ENCODE assay signal across 10 cellular contexts in the genomic region with DNA sequence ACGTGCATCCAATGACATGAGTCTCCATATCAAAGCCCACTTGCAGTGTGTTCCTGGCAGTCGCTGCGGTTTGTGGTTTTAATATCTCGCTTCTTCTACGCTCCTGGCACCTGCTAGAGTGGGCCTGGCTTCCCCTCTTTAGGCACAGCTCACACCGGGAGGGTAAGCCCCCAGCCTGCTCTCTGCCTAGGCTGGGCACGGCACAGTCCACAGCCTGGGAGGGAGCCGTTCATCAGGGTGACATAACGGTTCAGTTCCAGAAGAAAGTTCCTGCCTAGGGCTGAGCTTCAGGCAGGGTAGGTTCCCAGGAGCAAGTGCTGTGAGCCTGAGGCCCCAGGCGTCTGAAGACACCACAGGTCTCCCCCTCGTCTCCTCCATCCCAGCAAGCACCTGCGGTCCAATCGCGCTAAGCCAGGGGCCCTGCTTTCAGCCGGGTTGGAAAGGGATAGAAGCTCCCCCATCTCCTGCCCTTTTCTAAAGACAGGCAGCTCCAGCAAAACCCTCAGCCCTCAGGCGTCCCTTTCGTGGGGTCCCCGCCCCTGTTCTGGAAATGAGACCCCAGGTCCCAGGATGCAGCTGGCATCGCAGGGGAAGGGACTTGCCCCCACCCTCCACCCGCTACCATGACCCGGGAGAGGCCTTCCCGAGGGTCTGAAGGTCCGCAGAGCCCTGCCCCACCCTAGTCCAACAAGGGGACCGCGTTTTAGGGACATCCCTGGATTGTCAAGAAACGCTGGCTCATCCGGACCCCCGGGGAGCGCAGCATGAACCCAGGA.
DNase-seq lines count a peak whose midpoint lies in the region; ATAC-seq and TF ChIP-seq lines count a peak whose summit lies in the region.
"Had no signal": no experiment of that assay in that cellular context is flagged by ENCODE, and none has a peak within 500 bp of the region (broad histone marks: within the 10 kb centered on the region; RNA-seq: fewer than 3 reads in every experiment).

No MANE protein-coding gene starts in this region.

- peak overlapping the region; percentile 45; the same call in 1 of the 2 replicates for H3K4me3 ChIP-seq in BLaER1
- H3K4me3 ChIP-seq in HUES48 (ENCODE audit: low read depth, low read length), result peak overlapping the region; percentile 70
- H3K4me3 ChIP-seq in dorsolateral prefrontal cortex, result peak overlapping the region in 44 of 59 donors; percentile 3 to 62 (median 42)

- TF ChIP-seq CTCF in dorsolateral prefrontal cortex (IDR thresholded peaks at IDR 0.05 in 54 of 56, conservative IDR thresholded peaks at IDR 0.05 in 2 of 56; ENCODE audit: low read depth in 1 of 56, partially characterized antibody in 56 of 56) (no peak), type B pancreatic cell (conservative IDR thresholded peaks at IDR 0.05) (no peak), chondrocyte (IDR thresholded peaks at IDR 0.05) (no peak)

- peaks cover 19 to 72% (median 40%) of the 10 kb centered on the region in 5 donors for H3K27me3 Mint-ChIP-seq in naive thymus-derived CD8-positive, alpha-beta T cell
- H3K27me3 Mint-ChIP-seq in type B pancreatic cell (peaks cover 55% of the 10 kb centered on the region), chondrocyte (ENCODE audit: low read depth) (peaks cover 38% of the 10 kb centered on the region)

- H3K9ac ChIP-seq in BLaER1, result peak overlapping the region; percentile 32; the same call in 1 of the 2 replicates
- H3K9ac ChIP-seq in HUES48 (ENCODE audit: low read depth, low read length), result no peak overlapping the region

- H3K36me3 ChIP-seq in BLaER1 (no peaks in the 10 kb centered on the region), HUES48 (ENCODE audit: control insufficient read depth, insufficient read depth, low read length) (no peaks in the 10 kb centered on the region)

- peak overlapping the region in 6 of 10 donors; percentile 4 to 85 (median 80) for H3K4me3 Mint-ChIP-seq in naive thymus-derived CD8-positive, alpha-beta T cell
- H3K4me3 Mint-ChIP-seq in type B pancreatic cell, result no peak overlapping the region
- H3K4me3 Mint-ChIP-seq in chondrocyte (ENCODE audit: unreplicated experiment), result no peak overlapping the region

- peaks cover 7 to 21% (median 12%) of the 10 kb centered on the region in 4 donors for H3K4me1 Mint-ChIP-seq in naive thymus-derived CD8-positive, alpha-beta T cell
- H3K4me1 Mint-ChIP-seq in type B pancreatic cell (ENCODE audit: unreplicated experiment), result peaks cover 9% of the 10 kb centered on the region
- H3K4me1 Mint-ChIP-seq in chondrocyte (ENCODE audit: low read depth), result peaks cover 3% of the 10 kb centered on the region

- no peaks in the 10 kb centered on the region for H3K9me3 Mint-ChIP-seq in naive thymus-derived CD8-positive, alpha-beta T cell
- H3K9me3 Mint-ChIP-seq in type B pancreatic cell, result no peaks in the 10 kb centered on the region
- no peaks in the 10 kb centered on the region for H3K9me3 Mint-ChIP-seq in chondrocyte (ENCODE audit: low read depth)

- H3K27ac ChIP-seq in BLaER1 (no peak overlapping the region), HUES48 (ENCODE audit: low read depth, low read length) (no peak overlapping the region), dorsolateral prefrontal cortex (peak overlapping the region in 2 of 59 donors; percentile 1 to 27)

- no peaks in the 10 kb centered on the region for H3K9me3 ChIP-seq in BLaER1
- no peaks in the 10 kb centered on the region for H3K9me3 ChIP-seq in HUES48 (ENCODE audit: control insufficient read depth, insufficient read depth, low read length)

- H3K4me2 ChIP-seq in BLaER1, result peak overlapping the region; percentile 90

- H4K20me1 ChIP-seq in BLaER1, result no peaks in the 10 kb centered on the region

- H3K27me3 ChIP-seq in BLaER1, result no peaks in the 10 kb centered on the region
- peaks cover 26% of the 10 kb centered on the region for H3K27me3 ChIP-seq in HUES48 (ENCODE audit: control insufficient read depth, insufficient read depth, low read length)
- H3K27me3 ChIP-seq in dorsolateral prefrontal cortex, result peaks cover 0 to 12% (median 0%) of the 10 kb centered on the region in 45 donors

- ATAC-seq in naive thymus-derived CD8-positive, alpha-beta T cell, result peak; percentile 25 to 88
- ATAC-seq in HG03097 (IDR thresholded peaks at IDR 0.05; ENCODE audit: low FRiP score, unreplicated experiment) (no peak), HG03442 (IDR thresholded peaks at IDR 0.05; ENCODE audit: unreplicated experiment) (no peak)

- peaks cover 0 to 3% (median 0%) of the 10 kb centered on the region in 3 donors for H3K36me3 Mint-ChIP-seq in naive thymus-derived CD8-positive, alpha-beta T cell
- H3K36me3 Mint-ChIP-seq in type B pancreatic cell (no peaks in the 10 kb centered on the region), chondrocyte (ENCODE audit: low read depth) (no peaks in the 10 kb centered on the region)
- H3K36me3 Mint-ChIP-seq: brain had no signal

- H3K4me1 ChIP-seq in BLaER1 (peaks cover 15% of the 10 kb centered on the region), HUES48 (ENCODE audit: control insufficient read depth, insufficient read depth, low read length) (0 out of 2 replicates have a peak, but pooled peaks cover 2% of the 10 kb centered on the region)

- DNase-seq in dorsolateral prefrontal cortex, result no peak
- DNase-seq in naive thymus-derived CD8-positive, alpha-beta T cell, result peak in 7 of 10 donors; percentile 6 to 53 (median 13)
- no peak for DNase-seq in type B pancreatic cell (ENCODE audit: extremely low spot score, unreplicated experiment)
- no peak for DNase-seq in chondrocyte (ENCODE audit: low spot score)
- DNase-seq: NCI-H1048 had no signal

- POLR2A ChIA-PET in naive thymus-derived CD8-positive, alpha-beta T cell (lab: Charles Lee), result no interaction called here

- intact Hi-C loops in dorsolateral prefrontal cortex (cut with DNase I), result loop anchor here in 1 of 2 donors (2.0 to 10.0 kb wide), 3 partner anchors 179 to 1543 kb away; no protein-coding TSS in a partner anchor

- peak overlapping the region in 1 of 10 donors; percentile 40 for H3K27ac Mint-ChIP-seq in naive thymus-derived CD8-positive, alpha-beta T cell
- H3K27ac Mint-ChIP-seq in type B pancreatic cell (no peak overlapping the region), chondrocyte (ENCODE audit: unreplicated experiment) (no peak overlapping the region)

Comparison
In these comparisons a context has a peak if more than half of its experiments do, and no peak if none do; other contexts are left out.
1. DNase-seq: peak in naive thymus-derived CD8-positive, alpha-beta T cell (7 of 10); none in dorsolateral prefrontal cortex (0 of 10), type B pancreatic cell (single experiment) and chondrocyte (single experiment).
2. ATAC-seq: peak in naive thymus-derived CD8-positive, alpha-beta T cell (2 of 2); none in HG03097 (single experiment) and HG03442 (single experiment).
3. H3K4me3 Mint-ChIP-seq: peak in naive thymus-derived CD8-positive, alpha-beta T cell (6 of 10); none in type B pancreatic cell (single experiment) and chondrocyte (single experiment).
4. Peak in every context shown above with its lines, with median percentiles within 50 percentile points of each other: H3K4me3 ChIP-seq.